ENCODE assay signal across 8 cellular contexts in genomic region chr6:16712931-16713484, GRCh38. TPM values are rescaled to one million over a fixed set of nuclear protein-coding genes. Genes with fewer than 3 reads are reported as not detected.
DNase-seq lines count a peak whose midpoint lies in the region; ATAC-seq and TF ChIP-seq lines count a peak whose summit lies in the region.

No MANE protein-coding gene starts in this region.

- H3K4me3 Mint-ChIP-seq in activated naive CD8-positive, alpha-beta T cell treated with anti-CD3 and anti-CD28 coated beads for 36 hours = peak overlapping the region; percentile 76

- peaks cover 22% of the 10 kb centered on the region for H3K36me3 Mint-ChIP-seq in activated naive CD8-positive, alpha-beta T cell treated with anti-CD3 and anti-CD28 coated beads for 36 hours

- peak; percentile 95 for DNase-seq in Caki2 (ENCODE audit: low read depth)
- peak; percentile 92 for DNase-seq in NB4 (ENCODE audit: low read depth)
- DNase-seq in activated naive CD8-positive, alpha-beta T cell treated with anti-CD3 and anti-CD28 coated beads for 36 hours = no peak
- peak in 1 of 2 donors; percentile 96 for DNase-seq in cardiac muscle cell (ENCODE audit: low read depth in 1 of 2, low spot score in 1 of 2)
- peak; percentile 62 for DNase-seq in sciatic nerve (ENCODE audit: low spot score)
- no peak for DNase-seq in SHP77 treated with DMSO at 0.1 percent for 48 hours (lab: John Stamatoyannopoulos, UW)

- no peaks in the 10 kb centered on the region for H3K27me3 Mint-ChIP-seq in activated naive CD8-positive, alpha-beta T cell treated with anti-CD3 and anti-CD28 coated beads for 36 hours

- in situ Hi-C loops in Caki2 (cut with HindIII; ENCODE audit: low pct_unique_long_range_greater_than_20kb, low sequenced_read_pairs) = no loop called here

- peaks cover 36% of the 10 kb centered on the region for H3K4me1 Mint-ChIP-seq in activated naive CD8-positive, alpha-beta T cell treated with anti-CD3 and anti-CD28 coated beads for 36 hours

- no peak for TF ChIP-seq POLR2A in NB4 (IDR thresholded peaks at IDR 0.05; ENCODE audit: extremely low read depth, insufficient read length)

- no peaks in the 10 kb centered on the region for H3K9me3 Mint-ChIP-seq in activated naive CD8-positive, alpha-beta T cell treated with anti-CD3 and anti-CD28 coated beads for 36 hours

- intact Hi-C loops in sciatic nerve (cut with DNase I) = no loop called here

- H3K9me3 ChIP-seq in cardiac muscle cell (ENCODE audit: low read depth) = no peaks in the 10 kb centered on the region

- ATAC-seq in GM21515 (IDR thresholded peaks at IDR 0.05; ENCODE audit: unreplicated experiment) (peak; percentile 34), sciatic nerve (peak; percentile 94), GM21381 (IDR thresholded peaks at IDR 0.05; ENCODE audit: unreplicated experiment) (no peak)

- H3K27ac Mint-ChIP-seq in activated naive CD8-positive, alpha-beta T cell treated with anti-CD3 and anti-CD28 coated beads for 36 hours = peak overlapping the region; percentile 90

- H3K27ac ChIP-seq in cardiac muscle cell = no peak overlapping the region

- H3K27me3 ChIP-seq in cardiac muscle cell = no peaks in the 10 kb centered on the region

- TF ChIP-seq CTCF in NB4 (IDR thresholded peaks at IDR 0.05; ENCODE audit: low read depth, low read length) (peak; percentile 56), cardiac muscle cell (IDR thresholded peaks at IDR 0.05; ENCODE audit: low read depth, low read length) (peak; percentile 55)

- H3K36me3 ChIP-seq in cardiac muscle cell = no peaks in the 10 kb centered on the region

- H3K4me3 ChIP-seq in NB4 (ENCODE audit: low read depth, low read length) = peak overlapping the region; percentile 53
- no peak overlapping the region for H3K4me3 ChIP-seq in cardiac muscle cell

- no peaks in the 10 kb centered on the region for H3K4me1 ChIP-seq in cardiac muscle cell (ENCODE audit: low read depth)

RNA-seq across cellular contexts. Expression of gene ATXN1, which starts 48.3 kb away (rescaled TPM):
- total RNA-seq in Caki2 (2014; rRNA removed; shearing (Covaris generic); ENCODE audit: low replicate concordance) = 18.7 and 23.8 TPM in 2 replicates
- 10 to 100 TPM; 27.8 to 32.8 TPM for total RNA-seq in activated naive CD8-positive, alpha-beta T cell treated with anti-CD3 and anti-CD28 coated beads for 36 hours
- total RNA-seq in cardiac muscle cell = 25.9 and 37.4 TPM in 2 replicates
- 15.1 and 20.9 TPM in 2 replicates for polyA plus RNA-seq in cardiac muscle cell
- total RNA-seq in sciatic nerve = 70.0 TPM

Comparison
In these comparisons a context has a peak if more than half of its experiments do, and no peak if none do; other contexts are left out.
1. DNase-seq: peak in Caki2 (single experiment), NB4 (single experiment) and sciatic nerve (single experiment); none in activated naive CD8-positive, alpha-beta T cell treated with anti-CD3 and anti-CD28 coated beads for 36 hours (single experiment) and SHP77 treated with DMSO at 0.1 percent for 48 hours (single experiment).